Comparison of ENCODE assay signal across 29 cellular contexts in the genomic region with DNA sequence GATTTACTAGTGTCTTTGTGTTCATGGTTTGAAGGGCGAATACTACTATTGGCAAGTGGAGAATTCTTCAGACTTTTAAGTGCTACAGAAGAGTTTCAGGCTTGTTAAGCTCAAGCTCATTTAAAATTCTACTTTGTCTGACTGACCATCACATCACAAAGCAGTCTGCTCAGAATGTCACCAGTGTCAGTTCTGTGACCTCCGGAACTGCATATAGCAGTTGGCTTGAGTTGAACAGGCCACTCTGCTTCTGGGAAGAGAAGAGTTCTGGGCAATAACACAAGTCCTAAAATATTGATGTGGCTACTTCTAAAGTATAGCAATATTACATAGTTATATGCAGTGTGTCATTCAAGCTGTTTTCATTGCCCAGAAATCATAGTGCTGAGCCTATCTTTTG.
"Had no signal": no experiment of that assay in that cellular context is flagged by ENCODE, and none has a peak within 500 bp of the region (broad histone marks: within the 10 kb centered on the region; RNA-seq: fewer than 3 reads in every experiment).

No MANE protein-coding gene starts in this region.

- DNase-seq: activated CD4-positive, alpha-beta T cell treated with anti-CD3 and anti-CD28 coated beads for 48 hours; activated CD4-positive, alpha-beta T cell treated with anti-CD3 and anti-CD28 coated beads, Interleukin-2, amount 50 U/mL, for 4 hours; activated CD4-positive, CD25-positive, alpha-beta regulatory T cell treated with anti-CD3 and anti-CD28 coated beads, Interleukin-2, amount 50 U/mL, for 72 hours; activated CD8-positive, alpha-beta memory T cell treated with anti-CD3 and anti-CD28 coated beads, Interleukin-2, amount 50 U/mL, for 48 hours; activated CD8-positive, alpha-beta T cell treated with anti-CD3 and anti-CD28 coated beads, Interleukin-2, amount 10 ng/mL, durations not matched to agents 7 days and 5 days; activated effector memory CD4-positive, alpha-beta T cell treated with anti-CD3 and anti-CD28 coated beads, Interleukin-2, amount 50 U/mL, for 16 hours; activated naive CD4-positive, alpha-beta T cell treated with Interleukin-2 at 50 U/mL for 16 hours; activated naive CD8-positive, alpha-beta T cell treated with anti-CD3 and anti-CD28 coated beads, Interleukin-2, amount 50 U/mL, for 24 hours; activated T-cell treated with anti-CD3 and anti-CD28 coated beads, Interleukin-2, amount 50 U/mL, for 1 hour; amniotic stem cell; body of pancreas; Karpas-422; MM.1S; NCI-H1105; NCI-H1436; NCI-H187; NCI-H2081; NCI-H510A treated with DMSO at 0.1 percent for 48 hours; NK-92 treated with Interleukin-12 subunit alpha and Interleukin-12 subunit beta, amount 100 ng/mL, for 24 hours; OCI-M1; RPMI8226; SHP77; SW 1271 had no signal

- H3K9me3 ChIP-seq: ascending aorta, body of pancreas, SJSA1 had no signal

- H3K4me3 ChIP-seq: ascending aorta, body of pancreas, K562, SJSA1 had no signal

- ATAC-seq: activated CD8-positive, alpha-beta T cell treated with anti-CD3 and anti-CD28 coated beads, Interleukin-2, amount 10 ng/mL, durations not matched to agents 7 days and 5 days; activated naive CD8-positive, alpha-beta T cell treated with anti-CD3 and anti-CD28 coated beads, Interleukin-2, amount 50 U/mL, for 24 hours; body of pancreas; K562; Panc1; SK-N-SH treated with all-trans-retinoic acid at 6 μM for 48 hours; WTC11 had no signal

- H3K36me3 ChIP-seq: ascending aorta, SJSA1 had no signal

- H3K27ac ChIP-seq: ascending aorta, body of pancreas, SJSA1 had no signal

- H3K27me3 ChIP-seq: ascending aorta, body of pancreas, SJSA1 had no signal

- H3K4me1 ChIP-seq: ascending aorta, SJSA1 had no signal
